16 cellular contexts compared by ENCODE assay signal in genomic region chr2:165762723-165763122, GRCh38.
"Had no signal": no experiment of that assay in that cellular context is flagged by ENCODE, and none has a peak within 500 bp of the region (broad histone marks: within the 10 kb centered on the region; RNA-seq: fewer than 3 reads in every experiment).

No MANE protein-coding gene starts in this region.

- ATAC-seq: activated CD8-positive, alpha-beta memory T cell treated with anti-CD3 and anti-CD28 coated beads, Interleukin-2, amount 10 ng/mL, durations not matched to agents 7 days and 5 days; left ventricle myocardium superior; sciatic nerve; SK-N-SH treated with all-trans-retinoic acid at 6 μM for 48 hours; stimulated activated naive CD8-positive, alpha-beta T cell treated with anti-CD3 and anti-CD28 coated beads, Interleukin-15, amount 100 ng/mL, for 72 hours had no signal

- H3K27me3 ChIP-seq: spleen, upper lobe of left lung had no signal

- H3K4me3 Mint-ChIP-seq: activated CD8-positive, alpha-beta memory T cell treated with anti-CD3 and anti-CD28 coated beads, Interleukin-2, amount 10 ng/mL, durations not matched to agents 7 days and 5 days; activated naive CD4-positive, alpha-beta T cell treated with anti-CD3 and anti-CD28 coated beads, Interleukin-2, amount 10 ng/mL, durations not matched to agents 7 days and 5 days; nephron; stimulated activated naive CD8-positive, alpha-beta T cell treated with anti-CD3 and anti-CD28 coated beads, Interleukin-15, amount 100 ng/mL, for 72 hours had no signal

- H3K4me3 ChIP-seq: coronary artery, spleen, upper lobe of left lung had no signal

- H3K27me3 Mint-ChIP-seq: activated CD8-positive, alpha-beta memory T cell treated with anti-CD3 and anti-CD28 coated beads, Interleukin-2, amount 10 ng/mL, durations not matched to agents 7 days and 5 days; activated naive CD4-positive, alpha-beta T cell treated with anti-CD3 and anti-CD28 coated beads, Interleukin-2, amount 10 ng/mL, durations not matched to agents 7 days and 5 days; stimulated activated naive CD8-positive, alpha-beta T cell treated with anti-CD3 and anti-CD28 coated beads, Interleukin-15, amount 100 ng/mL, for 72 hours had no signal

- H3K9me3 Mint-ChIP-seq: activated naive CD4-positive, alpha-beta T cell treated with anti-CD3 and anti-CD28 coated beads, Interleukin-2, amount 10 ng/mL, durations not matched to agents 7 days and 5 days; nephron; stimulated activated naive CD8-positive, alpha-beta T cell treated with anti-CD3 and anti-CD28 coated beads, Interleukin-15, amount 100 ng/mL, for 72 hours had no signal

- DNase-seq: activated CD4-positive, alpha-beta T cell treated with anti-CD3 and anti-CD28 coated beads for 1 hour; activated CD4-positive, alpha-beta T cell treated with anti-CD3 and anti-CD28 coated beads, Interleukin-2, amount 50 U/mL, for 48 hours; activated CD8-positive, alpha-beta memory T cell treated with anti-CD3 and anti-CD28 coated beads, Interleukin-2, amount 10 ng/mL, durations not matched to agents 7 days and 5 days; activated naive CD4-positive, alpha-beta T cell treated with anti-CD3 and anti-CD28 coated beads, Interleukin-2, amount 10 ng/mL, durations not matched to agents 7 days and 5 days; activated T-cell treated with anti-CD3 and anti-CD28 coated beads, Interleukin-2, amount 50 U/mL, for 1 hour; caudate nucleus; effector CD4-positive, alpha-beta T cell; head of caudate nucleus; left ventricle myocardium superior; spleen; stimulated activated naive CD8-positive, alpha-beta T cell treated with anti-CD3 and anti-CD28 coated beads, Interleukin-15, amount 100 ng/mL, for 72 hours; upper lobe of left lung had no signal

- H3K27ac ChIP-seq: coronary artery, spleen, upper lobe of left lung had no signal

- H3K27ac Mint-ChIP-seq: activated CD8-positive, alpha-beta memory T cell treated with anti-CD3 and anti-CD28 coated beads, Interleukin-2, amount 10 ng/mL, durations not matched to agents 7 days and 5 days; activated naive CD4-positive, alpha-beta T cell treated with anti-CD3 and anti-CD28 coated beads, Interleukin-2, amount 10 ng/mL, durations not matched to agents 7 days and 5 days; stimulated activated naive CD8-positive, alpha-beta T cell treated with anti-CD3 and anti-CD28 coated beads, Interleukin-15, amount 100 ng/mL, for 72 hours had no signal

- H3K9me3 ChIP-seq: spleen, upper lobe of left lung had no signal

- H3K4me1 Mint-ChIP-seq: activated naive CD4-positive, alpha-beta T cell treated with anti-CD3 and anti-CD28 coated beads, Interleukin-2, amount 10 ng/mL, durations not matched to agents 7 days and 5 days; stimulated activated naive CD8-positive, alpha-beta T cell treated with anti-CD3 and anti-CD28 coated beads, Interleukin-15, amount 100 ng/mL, for 72 hours had no signal

- H3K4me1 ChIP-seq: spleen, upper lobe of left lung had no signal
